ENCODE assay signal across 32 cellular contexts in genomic region chr1:56940039-56940438, GRCh38. TPM values are rescaled to one million over a fixed set of nuclear protein-coding genes. Genes with fewer than 3 reads are reported as not detected.
"Had no signal": no experiment of that assay in that cellular context is flagged by ENCODE, and none has a peak within 500 bp of the region (broad histone marks: within the 10 kb centered on the region; RNA-seq: fewer than 3 reads in every experiment).

No MANE protein-coding gene starts in this region.

- H3K4me1 Mint-ChIP-seq: stimulated activated effector memory CD8-positive, alpha-beta T cell treated with anti-CD3 and anti-CD28 coated beads, Interleukin-12 subunit alpha, Interleukin-12 subunit beta, amount 100 ng/mL, for 72 hours; stimulated activated memory B cell treated with anti-CD40 and anti-IgM and Interleukin-4, amounts not matched to agents 10 μg/mL and 1 μg/mL and 100 μg/mL, for 72 hours; stimulated activated naive B cell treated with anti-CD40 and anti-IgM and Interleukin-4, amounts not matched to agents 10 μg/mL and 1 μg/mL and 100 μg/mL, for 72 hours; stimulated activated naive CD8-positive, alpha-beta T cell treated with anti-CD3 and anti-CD28 coated beads, Interleukin-15, amount 100 ng/mL, for 72 hours had no signal

- H3K27ac Mint-ChIP-seq: stimulated activated effector memory CD8-positive, alpha-beta T cell treated with anti-CD3 and anti-CD28 coated beads, Interleukin-12 subunit alpha, Interleukin-12 subunit beta, amount 100 ng/mL, for 72 hours; stimulated activated memory B cell treated with anti-CD40 and anti-IgM and Interleukin-4, amounts not matched to agents 10 μg/mL and 1 μg/mL and 100 μg/mL, for 72 hours; stimulated activated naive B cell treated with anti-CD40 and anti-IgM and Interleukin-4, amounts not matched to agents 10 μg/mL and 1 μg/mL and 100 μg/mL, for 72 hours; stimulated activated naive CD8-positive, alpha-beta T cell treated with anti-CD3 and anti-CD28 coated beads, Interleukin-15, amount 100 ng/mL, for 72 hours; stimulated activated naive CD8-positive, alpha-beta T cell treated with anti-CD3 and anti-CD28 coated beads, Interleukin-15, Interleukin-2, amounts not matched to agents 100 ng/mL and 50 ng/mL, for 24 hours; type B pancreatic cell had no signal

- DNase-seq: stimulated activated CD4-positive, alpha-beta T cell treated with anti-CD3 and anti-CD28 coated beads, Interleukin-2, amount 100 ng/mL, for 48 hours; stimulated activated CD4-positive, alpha-beta T cell treated with anti-CD3 and anti-CD28 coated beads, Interleukin-4, amount 100 ng/mL, for 1 hour; stimulated activated CD4-positive, alpha-beta T cell treated with anti-CD3 and anti-CD28 coated beads, Interleukin-4, amount 100 ng/mL, for 24 hours; stimulated activated CD4-positive, alpha-beta T cell treated with anti-CD3 and anti-CD28 coated beads, Interleukin-4, amount 100 ng/mL, for 4 hours; stimulated activated CD8-positive, alpha-beta memory T cell treated with anti-CD3 and anti-CD28 coated beads, Interleukin-4, amount 100 ng/mL, for 48 hours; stimulated activated naive B cell treated with anti-CD40 and anti-IgM and Interleukin-4, amounts not matched to agents 10 μg/mL and 1 μg/mL and 100 μg/mL, for 72 hours; stimulated activated naive CD4-positive, alpha-beta T cell; stimulated activated naive CD4-positive, alpha-beta T cell treated with Interleukin-2 at 50 U/mL for 16 hours; stimulated activated naive CD8-positive, alpha-beta T cell treated with anti-CD3 and anti-CD28 coated beads, Interleukin-15, amount 100 ng/mL, for 72 hours; stimulated activated naive CD8-positive, alpha-beta T cell treated with anti-CD3 and anti-CD28 coated beads, Interleukin-15, Interleukin-2, amounts not matched to agents 100 U/mL and 50 U/mL, for 24 hours; stomach; substantia nigra; testis; thyroid gland; tibial artery; transverse colon; trophoblast cell; upper lobe of right lung; uterus had no signal

- H3K27me3 Mint-ChIP-seq: stimulated activated naive CD8-positive, alpha-beta T cell treated with anti-CD3 and anti-CD28 coated beads, Interleukin-15, amount 100 ng/mL, for 72 hours had no signal

- ATAC-seq: stimulated activated effector memory CD8-positive, alpha-beta T cell treated with anti-CD3 and anti-CD28 coated beads, Interleukin-12 subunit alpha, Interleukin-12 subunit beta, amount 100 ng/mL, for 72 hours; stimulated activated memory B cell treated with anti-CD40 and anti-IgM and Interleukin-4, amounts not matched to agents 10 μg/mL and 1 μg/mL and 100 μg/mL, for 72 hours; stimulated activated naive B cell treated with anti-CD40 and anti-IgM and Interleukin-4, amounts not matched to agents 10 μg/mL and 1 μg/mL and 100 μg/mL, for 72 hours; stimulated activated naive CD8-positive, alpha-beta T cell treated with anti-CD3 and anti-CD28 coated beads, Interleukin-15, amount 100 ng/mL, for 72 hours; stimulated activated naive CD8-positive, alpha-beta T cell treated with anti-CD3 and anti-CD28 coated beads, Interleukin-15, Interleukin-2, amounts not matched to agents 100 U/mL and 50 U/mL, for 24 hours; upper lobe of right lung had no signal

- H3K4me3 Mint-ChIP-seq: stimulated activated effector memory CD8-positive, alpha-beta T cell treated with anti-CD3 and anti-CD28 coated beads, Interleukin-12 subunit alpha, Interleukin-12 subunit beta, amount 100 ng/mL, for 72 hours; stimulated activated memory B cell treated with anti-CD40 and anti-IgM and Interleukin-4, amounts not matched to agents 10 μg/mL and 1 μg/mL and 100 μg/mL, for 72 hours; stimulated activated naive B cell treated with anti-CD40 and anti-IgM and Interleukin-4, amounts not matched to agents 10 μg/mL and 1 μg/mL and 100 μg/mL, for 72 hours; stimulated activated naive CD8-positive, alpha-beta T cell treated with anti-CD3 and anti-CD28 coated beads, Interleukin-15, amount 100 ng/mL, for 72 hours; stimulated activated naive CD8-positive, alpha-beta T cell treated with anti-CD3 and anti-CD28 coated beads, Interleukin-15, Interleukin-2, amounts not matched to agents 100 ng/mL and 50 ng/mL, for 24 hours; type B pancreatic cell had no signal

- H3K9me3 Mint-ChIP-seq: stimulated activated memory B cell treated with anti-CD40 and anti-IgM and Interleukin-4, amounts not matched to agents 10 μg/mL and 1 μg/mL and 100 μg/mL, for 72 hours; stimulated activated naive CD8-positive, alpha-beta T cell treated with anti-CD3 and anti-CD28 coated beads, Interleukin-15, amount 100 ng/mL, for 72 hours; type B pancreatic cell had no signal

- H3K36me3 Mint-ChIP-seq: stimulated activated effector memory CD8-positive, alpha-beta T cell treated with anti-CD3 and anti-CD28 coated beads, Interleukin-12 subunit alpha, Interleukin-12 subunit beta, amount 100 ng/mL, for 72 hours; stimulated activated memory B cell treated with anti-CD40 and anti-IgM and Interleukin-4, amounts not matched to agents 10 μg/mL and 1 μg/mL and 100 μg/mL, for 72 hours; stimulated activated naive B cell treated with anti-CD40 and anti-IgM and Interleukin-4, amounts not matched to agents 10 μg/mL and 1 μg/mL and 100 μg/mL, for 72 hours; type B pancreatic cell had no signal

- FAIRE-seq: urothelium cell line had no signal

RNA-seq across cellular contexts. Expression of gene C8B, which starts 25.8 kb away (rescaled TPM):
- total RNA-seq: stomach, subcutaneous adipose tissue, suprapubic skin, temporal lobe, thoracic aorta, thyroid gland, tibial nerve, transverse colon, upper lobe of right lung, ureter, urinary bladder, uterus, vagina had no signal
